8 cellular contexts compared by ENCODE assay signal in the genomic region with DNA sequence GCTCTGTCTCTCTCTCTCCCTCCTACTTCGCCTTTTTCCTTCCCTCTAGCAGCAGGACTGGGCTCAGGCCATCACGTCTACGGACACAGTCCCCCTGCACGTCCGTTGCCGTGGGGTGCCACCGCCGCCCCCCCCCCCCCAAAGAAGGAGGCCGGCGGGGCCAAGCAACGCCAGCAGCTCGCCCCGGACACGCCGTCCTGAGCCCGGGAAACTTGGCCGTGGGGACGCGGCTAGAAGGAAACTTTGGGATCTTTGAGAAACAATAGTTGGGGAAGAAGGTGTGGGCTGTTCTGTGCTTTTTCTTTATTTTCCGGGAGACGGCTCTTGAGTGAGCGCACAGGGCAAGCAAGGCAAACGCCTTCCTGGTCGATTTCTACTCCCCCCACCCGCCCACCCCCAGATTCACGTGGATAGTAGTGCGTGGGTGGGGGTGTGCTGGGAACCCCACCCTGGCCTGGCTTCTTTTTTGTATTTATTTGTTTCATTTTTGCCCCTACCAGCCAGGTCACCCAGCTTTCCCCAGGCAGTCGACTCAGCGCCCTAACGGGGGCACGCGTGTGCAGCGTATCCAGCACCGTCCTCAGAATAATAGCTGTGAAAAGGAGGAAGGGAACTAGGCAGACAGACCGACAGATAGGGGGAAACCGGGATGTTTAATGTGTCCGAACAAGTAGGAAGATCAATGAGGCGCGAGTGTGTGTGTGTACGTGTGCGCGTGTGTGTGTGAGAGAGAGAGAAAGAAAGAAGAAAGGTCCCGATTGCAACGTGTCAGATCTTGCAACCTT. TPM values are rescaled to one million over a fixed set of nuclear protein-coding genes. Genes with fewer than 3 reads are reported as not detected.
DNase-seq lines count a peak whose midpoint lies in the region; ATAC-seq and TF ChIP-seq lines count a peak whose summit lies in the region.

No MANE protein-coding gene starts in this region.

- intact Hi-C loops in Right ventricle myocardium superior (cut with DNase I) = loop anchor here (5.0 kb wide), 2 partner anchors 67 to 68 kb away; no protein-coding TSS in a partner anchor

- peak overlapping the region; percentile 90 for H3K4me2 ChIP-seq in parathyroid adenoma (ENCODE audit: low read length)

- TF ChIP-seq CTCF in parathyroid adenoma (IDR thresholded peaks at IDR 0.05) = no peak

- DNase-seq in SIG-M5 treated with dmso at 0.1 percent for 504 hours (lab: John Stamatoyannopoulos, UW; ENCODE audit: unreplicated experiment) (peak; percentile 54), SIG-M5 (lab: John Stamatoyannopoulos, UW) (no peak), NCI-H526 treated with DMSO at 0.1 percent for 48 hours (lab: John Stamatoyannopoulos, UW) (peak; percentile 28), Right ventricle myocardium superior (peak; percentile 59)
- peak; percentile 22 for DNase-seq in activated naive CD8-positive, alpha-beta T cell treated with anti-CD3 and anti-CD28 coated beads for 36 hours

- H3K9me3 Mint-ChIP-seq in activated naive CD8-positive, alpha-beta T cell treated with anti-CD3 and anti-CD28 coated beads for 36 hours = no peaks in the 10 kb centered on the region

- peak overlapping the region; percentile 87 for H3K27ac Mint-ChIP-seq in activated naive CD8-positive, alpha-beta T cell treated with anti-CD3 and anti-CD28 coated beads for 36 hours

- peaks cover 7% of the 10 kb centered on the region for H3K4me1 ChIP-seq in parathyroid adenoma

- H3K36me3 Mint-ChIP-seq in activated naive CD8-positive, alpha-beta T cell treated with anti-CD3 and anti-CD28 coated beads for 36 hours = peaks cover 3% of the 10 kb centered on the region

- peak overlapping the region; percentile 91 for H3K4me3 Mint-ChIP-seq in activated naive CD8-positive, alpha-beta T cell treated with anti-CD3 and anti-CD28 coated beads for 36 hours

- H3K9ac ChIP-seq in parathyroid adenoma = no peak overlapping the region

- H3K36me3 ChIP-seq in parathyroid adenoma (ENCODE audit: control insufficient read depth, insufficient read depth, low read length) = no peaks in the 10 kb centered on the region

- H3K9me3 ChIP-seq in parathyroid adenoma (ENCODE audit: control insufficient read depth, low read length) = no peaks in the 10 kb centered on the region

- H3K79me2 ChIP-seq in parathyroid adenoma = no peaks in the 10 kb centered on the region

- peak overlapping the region; percentile 95 for H3K27ac ChIP-seq in parathyroid adenoma

- peaks cover 41% of the 10 kb centered on the region for H3K4me1 Mint-ChIP-seq in activated naive CD8-positive, alpha-beta T cell treated with anti-CD3 and anti-CD28 coated beads for 36 hours

- ATAC-seq in Right ventricle myocardium superior (ENCODE audit: poor library complexity) = peak; percentile 37
- no peak for ATAC-seq in HG03175 (IDR thresholded peaks at IDR 0.05; ENCODE audit: unreplicated experiment)
- ATAC-seq in GM18867 (IDR thresholded peaks at IDR 0.05; ENCODE audit: unreplicated experiment) = no peak

- H3K4me3 ChIP-seq in parathyroid adenoma (ENCODE audit: low read depth, low read length) = peak overlapping the region; percentile 75

- H2AFZ ChIP-seq in parathyroid adenoma = peak overlapping the region; percentile 82

- H3K27me3 ChIP-seq in parathyroid adenoma (ENCODE audit: control insufficient read depth, insufficient read depth, low read length) = no peaks in the 10 kb centered on the region

- H3K27me3 Mint-ChIP-seq in activated naive CD8-positive, alpha-beta T cell treated with anti-CD3 and anti-CD28 coated beads for 36 hours = peaks cover 31% of the 10 kb centered on the region

RNA-seq across cellular contexts. Expression of a gene that starts 1.4 kb away (rescaled TPM):
- 10 to 100 TPM; 24.4 to 26.7 TPM for total RNA-seq in activated naive CD8-positive, alpha-beta T cell treated with anti-CD3 and anti-CD28 coated beads for 36 hours
- 75.2 TPM for total RNA-seq in Right ventricle myocardium superior
